8 cellular contexts compared by ENCODE assay signal in genomic region chr9:100411472-100412270, GRCh38. TPM values are rescaled to one million over a fixed set of nuclear protein-coding genes. Genes with fewer than 3 reads are reported as not detected.
DNase-seq lines count a peak whose midpoint lies in the region; ATAC-seq and TF ChIP-seq lines count a peak whose summit lies in the region.

No MANE protein-coding gene starts in this region.

- no peak overlapping the region for H3K9ac ChIP-seq in fibroblast of lung (ENCODE audit: insufficient read depth, low read length)

- peak overlapping the region; percentile 96 for H2AFZ ChIP-seq in fibroblast of lung (ENCODE audit: low read length)

- no peaks in the 10 kb centered on the region for H4K20me1 ChIP-seq in fibroblast of lung (ENCODE audit: control insufficient read depth, extremely low read depth, insufficient read depth, low read length)

- peak overlapping the region; percentile 90 to 94 (median 93) for H3K4me3 Mint-ChIP-seq in IgD-negative memory B cell
- H3K4me3 Mint-ChIP-seq in naive B cell, result peak overlapping the region; percentile 85 to 97 (median 92)

- H3K27me3 ChIP-seq in fibroblast of lung (ENCODE audit: control insufficient read depth, insufficient read depth, low read length), result no peaks in the 10 kb centered on the region

- no peak for TF ChIP-seq CTCF in fibroblast of lung (conservative IDR thresholded peaks at IDR 0.05 in 1 of 2, IDR thresholded peaks at IDR 0.05 in 1 of 2; ENCODE audit: low read depth in 1 of 2, low read length in 2 of 2)

- DNase-seq in DMS 273 (lab: John Stamatoyannopoulos, UW; ENCODE audit: unreplicated experiment) (peak; percentile 98), OCI-M2 (lab: John Stamatoyannopoulos, UW; ENCODE audit: unreplicated experiment) (peak; percentile 40), activated T-helper 1 cell treated with Interleukin-2 at 50 U/mL for 16 hours (ENCODE audit: low read depth) (peak; percentile 75), fibroblast of lung (ENCODE audit: low read depth in 2 of 2) (peak; percentile 91 to 92), naive B cell (peak; percentile 77)
- DNase-seq in stimulated activated CD8-positive, alpha-beta memory T cell treated with anti-CD3 and anti-CD28 coated beads, Interleukin-7, amount 100 ng/mL, for 48 hours (ENCODE audit: extremely low read depth in 1 of 2, low read depth in 1 of 2), result peak; percentile 50 to 90

- ATAC-seq in GM21528 (IDR thresholded peaks at IDR 0.05; ENCODE audit: low FRiP score, unreplicated experiment), result peak; percentile 100
- peak; percentile 99 for ATAC-seq in naive B cell (ENCODE audit: low read depth in 2 of 2)

- H3K36me3 ChIP-seq in fibroblast of lung (ENCODE audit: control insufficient read depth, insufficient read depth, low read length), result no peaks in the 10 kb centered on the region

- peak overlapping the region; percentile 30 to 74 (median 51) for H3K4me3 ChIP-seq in fibroblast of lung (replicated peaks in 1 of 4; ENCODE audit: control extremely low read depth in 1 of 4, insufficient read depth in 1 of 4, low read depth in 3 of 4, low read length in 4 of 4)

- H3K27ac Mint-ChIP-seq in IgD-negative memory B cell (peak overlapping the region in 2 of 3 donors; percentile 7 to 88), naive B cell (peak overlapping the region; percentile 19 to 93 (median 85))

- H3K4me1 ChIP-seq in fibroblast of lung (ENCODE audit: control insufficient read depth, extremely low read depth, insufficient read depth, low read length), result peaks cover 2% of the 10 kb centered on the region

- no peaks in the 10 kb centered on the region for H3K36me3 Mint-ChIP-seq in IgD-negative memory B cell
- H3K36me3 Mint-ChIP-seq in naive B cell, result peaks cover 0 to 16% of the 10 kb centered on the region in 2 donors

- peaks cover 10% of the 10 kb centered on the region for H3K27me3 Mint-ChIP-seq in IgD-negative memory B cell
- peaks cover 11 to 24% (median 19%) of the 10 kb centered on the region in 3 donors for H3K27me3 Mint-ChIP-seq in naive B cell

- peaks cover 5% of the 10 kb centered on the region in 3 donors for H3K9me3 Mint-ChIP-seq in IgD-negative memory B cell
- H3K9me3 Mint-ChIP-seq in naive B cell, result peaks cover 0 to 11% (median 3%) of the 10 kb centered on the region in 7 donors

- no peaks in the 10 kb centered on the region for H3K9me3 ChIP-seq in fibroblast of lung (ENCODE audit: control insufficient read depth, insufficient read depth, low read depth, low read length)

- H3K79me2 ChIP-seq in fibroblast of lung (ENCODE audit: control insufficient read depth, insufficient read depth, low read length), result no peaks in the 10 kb centered on the region

- H3K4me1 Mint-ChIP-seq in IgD-negative memory B cell (peaks cover 7 to 15% (median 13%) of the 10 kb centered on the region in 3 donors), naive B cell (peaks cover 14 to 16% (median 14%) of the 10 kb centered on the region in 3 donors)

- H3K27ac ChIP-seq in fibroblast of lung (ENCODE audit: insufficient read depth, low read length), result peak overlapping the region; percentile 35

- peak overlapping the region; percentile 90 for H3K4me2 ChIP-seq in fibroblast of lung (ENCODE audit: extremely low read depth, insufficient read depth, low read length)

RNA-seq across cellular contexts. Expression of gene MSANTD3, which starts 15.3 kb away (rescaled TPM):
- polyA plus RNA-seq in IgD-negative memory B cell, result 4.7 TPM
- 59.6 and 63.9 TPM in 2 replicates for total RNA-seq in fibroblast of lung
- polyA plus RNA-seq in fibroblast of lung, result 54.2 and 85.1 TPM in 2 replicates
- 45.5 and 63.3 TPM in 2 replicates for polyA plus RNA-seq in fibroblast of lung (2012)
- polyA minus RNA-seq in fibroblast of lung (ENCODE audit: low replicate concordance), result 3.3 and 9.4 TPM in 2 replicates
- polyA plus RNA-seq in naive B cell (ENCODE audit: low read depth in 6 of 6), result 1 to 10 TPM; 2.3 to 5.5 (median 4.6) TPM

RNA-seq across cellular contexts. Expression of gene TEX10, which starts 58.9 kb away (rescaled TPM):
- polyA plus RNA-seq in IgD-negative memory B cell (17.5 TPM), fibroblast of lung (23.6 and 31.3 TPM in 2 replicates), naive B cell (ENCODE audit: low read depth in 6 of 6) (10 to 100 TPM; 10.9 to 20.9 (median 16.9) TPM)
- total RNA-seq in fibroblast of lung, result 24.9 and 30.3 TPM in 2 replicates
- 14.8 and 23.6 TPM in 2 replicates for polyA plus RNA-seq in fibroblast of lung (2012)
- 4.2 and 9.5 TPM in 2 replicates for polyA minus RNA-seq in fibroblast of lung (ENCODE audit: low replicate concordance)

Comparison
In these comparisons a context has a peak if more than half of its experiments do, and no peak if none do; other contexts are left out.
1. Peak in every context shown above with its lines: DNase-seq, ATAC-seq, H3K4me3 ChIP-seq and H3K27ac ChIP-seq.
2. DNase-seq: peak in every context shown above with its lines; median percentile 98 in DMS 273; 92 in fibroblast of lung; 77 in naive B cell; 75 in activated T-helper 1 cell treated with Interleukin-2 at 50 U/mL for 16 hours; 70 in stimulated activated CD8-positive, alpha-beta memory T cell treated with anti-CD3 and anti-CD28 coated beads, Interleukin-7, amount 100 ng/mL, for 48 hours; 40 in OCI-M2.